In genomic region chr6:31293343-31293742, GRCh38 we compare ENCODE assay signal across 15 cellular contexts. TPM values are rescaled to one million over a fixed set of nuclear protein-coding genes. Genes with fewer than 3 reads are reported as not detected.
DNase-seq lines count a peak whose midpoint lies in the region; ATAC-seq and TF ChIP-seq lines count a peak whose summit lies in the region.
"Had no signal": no experiment of that assay in that cellular context is flagged by ENCODE, and none has a peak within 500 bp of the region (broad histone marks: within the 10 kb centered on the region; RNA-seq: fewer than 3 reads in every experiment).

No MANE protein-coding gene starts in this region.

- no peak overlapping the region for H3K14ac ChIP-seq in mesenchymal stem cell (ENCODE audit: low read length in 2 of 2)

- no peak overlapping the region for H2BK12ac ChIP-seq in mesenchymal stem cell (ENCODE audit: low read length in 2 of 2)

- H4K91ac ChIP-seq in mesenchymal stem cell (ENCODE audit: low read length) = no peak overlapping the region

- peak; percentile 70 for ATAC-seq in GM23338
- ATAC-seq in activated CD8-positive, alpha-beta memory T cell treated with anti-CD3 and anti-CD28 coated beads, Interleukin-2, amount 10 ng/mL, durations not matched to agents 7 days and 5 days = no peak
- ATAC-seq: CD8-positive, alpha-beta T cell; left cardiac atrium had no signal

- no peak for TF ChIP-seq POLR2A in vagina (IDR thresholded peaks at IDR 0.05)

- H3F3A ChIP-seq in GM23338 (replicated peaks; ENCODE audit: low read depth) = no peaks in the 10 kb centered on the region

- no peak overlapping the region for H3K4me3 ChIP-seq in GM23338
- H3K4me3 ChIP-seq in mesenchymal stem cell (ENCODE audit: insufficient read depth in 1 of 2, low read depth in 1 of 2, low read length in 2 of 2) = no peak overlapping the region
- no peak overlapping the region for H3K4me3 ChIP-seq in vagina
- H3K4me3 ChIP-seq: smooth muscle cell had no signal

- no peak overlapping the region for H3K27ac Mint-ChIP-seq in GM23338
- H3K27ac Mint-ChIP-seq in endothelial cell (ENCODE audit: unreplicated experiment) = no peak overlapping the region
- H3K27ac Mint-ChIP-seq in activated CD8-positive, alpha-beta memory T cell treated with anti-CD3 and anti-CD28 coated beads, Interleukin-2, amount 10 ng/mL, durations not matched to agents 7 days and 5 days = no peak overlapping the region
- H3K27ac Mint-ChIP-seq: activated naive CD4-positive, alpha-beta T cell treated with anti-CD3 and anti-CD28 coated beads, Interleukin-2, amount 10 ng/mL, durations not matched to agents 7 days and 5 days; CD8-positive, alpha-beta T cell had no signal

- CTCF ChIA-PET in activated CD8-positive, alpha-beta memory T cell treated with anti-CD3 and anti-CD28 coated beads, Interleukin-2, amount 10 ng/mL, durations not matched to agents 7 days and 5 days (lab: Charles Lee) = no interaction called here

- H3K36me3 ChIP-seq in GM23338 (ENCODE audit: insufficient read depth) (no peaks in the 10 kb centered on the region; the same call in 1 of the 2 replicates), mesenchymal stem cell (ENCODE audit: control insufficient read depth in 1 of 2, insufficient read depth in 2 of 2, low read depth in 1 of 2, low read length in 2 of 2) (no peaks in the 10 kb centered on the region), vagina (no peaks in the 10 kb centered on the region)

- H3K4me1 ChIP-seq in GM23338 (ENCODE audit: insufficient read depth) = no peaks in the 10 kb centered on the region
- no peaks in the 10 kb centered on the region for H3K4me1 ChIP-seq in mesenchymal stem cell (ENCODE audit: control insufficient read depth, insufficient read depth, low read depth, low read length)
- no peaks in the 10 kb centered on the region for H3K4me1 ChIP-seq in vagina

- H3K4me2 ChIP-seq in GM23338 (no peak overlapping the region), mesenchymal stem cell (ENCODE audit: low read length, poor library complexity, severe bottlenecking) (no peak overlapping the region)
- H3K4me2 ChIP-seq: smooth muscle cell had no signal

- no peak overlapping the region for H3K23ac ChIP-seq in mesenchymal stem cell (ENCODE audit: low read length in 2 of 2)

- no peak overlapping the region for H2BK120ac ChIP-seq in mesenchymal stem cell (ENCODE audit: low read depth, low read length)

- no peaks in the 10 kb centered on the region for H4K20me1 ChIP-seq in GM23338 (replicated peaks; ENCODE audit: insufficient read depth)

- no peak overlapping the region for H2AK5ac ChIP-seq in mesenchymal stem cell (ENCODE audit: low read length, severe bottlenecking)

- H3K27me3 Mint-ChIP-seq in GM23338 (ENCODE audit: insufficient read depth, low read depth, poor library complexity) (no peaks in the 10 kb centered on the region), endothelial cell (ENCODE audit: unreplicated experiment) (no peaks in the 10 kb centered on the region)
- peaks cover 52% of the 10 kb centered on the region for H3K27me3 Mint-ChIP-seq in activated CD8-positive, alpha-beta memory T cell treated with anti-CD3 and anti-CD28 coated beads, Interleukin-2, amount 10 ng/mL, durations not matched to agents 7 days and 5 days

- H3K9me3 Mint-ChIP-seq in GM23338 = no peaks in the 10 kb centered on the region; the same call in 1 of the 3 replicates
- no peaks in the 10 kb centered on the region for H3K9me3 Mint-ChIP-seq in endothelial cell (ENCODE audit: unreplicated experiment)
- no peaks in the 10 kb centered on the region for H3K9me3 Mint-ChIP-seq in activated CD8-positive, alpha-beta memory T cell treated with anti-CD3 and anti-CD28 coated beads, Interleukin-2, amount 10 ng/mL, durations not matched to agents 7 days and 5 days (ENCODE audit: low read depth)
- H3K9me3 Mint-ChIP-seq: activated naive CD4-positive, alpha-beta T cell treated with anti-CD3 and anti-CD28 coated beads, Interleukin-2, amount 10 ng/mL, durations not matched to agents 7 days and 5 days had no signal

- H2AFZ ChIP-seq in GM23338 (no peak overlapping the region), mesenchymal stem cell (ENCODE audit: low read depth, low read length) (no peak overlapping the region)

- no peak overlapping the region for H3K4ac ChIP-seq in mesenchymal stem cell (ENCODE audit: low read depth in 1 of 2, low read length in 2 of 2)

- H3K27me3 ChIP-seq in GM23338 (ENCODE audit: insufficient read depth) = no peaks in the 10 kb centered on the region; the same call in 1 of the 2 replicates
- H3K27me3 ChIP-seq in mesenchymal stem cell (ENCODE audit: control insufficient read depth in 1 of 2, insufficient read depth in 1 of 2, low read length in 2 of 2) = peaks cover 25 to 62% of the 10 kb centered on the region in 2 experiments
- H3K27me3 ChIP-seq in vagina = no peaks in the 10 kb centered on the region

- no peaks in the 10 kb centered on the region for H3K79me2 ChIP-seq in GM23338 (replicated peaks; ENCODE audit: insufficient read depth)

- 7% methylated on average over 3 of the region's 5 CpGs for WGBS in mesenchymal stem cell

- DNase-seq in GM23338 (ENCODE audit: low spot score) (peak; percentile 74), RKO (ENCODE audit: low spot score) (peak; percentile 63), endothelial cell (ENCODE audit: low spot score) (peak; percentile 22), mesenchymal stem cell (peak; percentile 47), vagina (ENCODE audit: extremely low spot score in 2 of 2) (no peak), CD1c-positive myeloid dendritic cell (ENCODE audit: extremely low spot score) (no peak)
- no peak for DNase-seq in activated effector memory CD4-positive, alpha-beta T cell treated with Interleukin-2 at 50 U/mL for 16 hours
- no peak for DNase-seq in activated CD8-positive, alpha-beta memory T cell treated with anti-CD3 and anti-CD28 coated beads, Interleukin-2, amount 10 ng/mL, durations not matched to agents 7 days and 5 days
- DNase-seq: activated naive CD4-positive, alpha-beta T cell treated with anti-CD3 and anti-CD28 coated beads, Interleukin-2, amount 10 ng/mL, durations not matched to agents 7 days and 5 days; CD8-positive, alpha-beta T cell; left cardiac atrium; NCI-H1105 treated with DMSO at 0.1 percent for 48 hours; NCI-H510A; RPMI8226 had no signal

- H3K18ac ChIP-seq in mesenchymal stem cell (ENCODE audit: low read depth in 1 of 2, low read length in 2 of 2) = no peak overlapping the region

- no peaks in the 10 kb centered on the region for H3K9me2 ChIP-seq in GM23338 (ENCODE audit: insufficient read depth)

- H3K79me1 ChIP-seq in mesenchymal stem cell (replicated peaks; ENCODE audit: low read length, poor library complexity, severe bottlenecking) = no peaks in the 10 kb centered on the region

- TF ChIP-seq CTCF in GM23338 (conservative IDR thresholded peaks at IDR 0.05; ENCODE audit: low read depth in 2 of 2) (no peak), endothelial cell (IDR thresholded peaks at IDR 0.05; ENCODE audit: unreplicated experiment) (no peak), vagina (IDR thresholded peaks at IDR 0.05) (no peak)

- H3K27ac ChIP-seq in GM23338 (ENCODE audit: low read depth) = no peak overlapping the region
- H3K27ac ChIP-seq in mesenchymal stem cell (ENCODE audit: low read length, poor library complexity, severe bottlenecking) = no peak overlapping the region
- no peak overlapping the region for H3K27ac ChIP-seq in vagina

- H3K9me3 ChIP-seq in mesenchymal stem cell (ENCODE audit: control insufficient read depth, low read length) (peaks cover 8% of the 10 kb centered on the region), vagina (no peaks in the 10 kb centered on the region)

- H4K8ac ChIP-seq in mesenchymal stem cell (ENCODE audit: low read length) = no peak overlapping the region

- intact Hi-C loops in vagina (cut with DNase I) = no loop called here

- H3K4me1 Mint-ChIP-seq in GM23338 (peaks cover 3% of the 10 kb centered on the region; the same call in 1 of the 3 replicates), endothelial cell (ENCODE audit: unreplicated experiment) (no peaks in the 10 kb centered on the region)
- peaks cover 8% of the 10 kb centered on the region for H3K4me1 Mint-ChIP-seq in activated CD8-positive, alpha-beta memory T cell treated with anti-CD3 and anti-CD28 coated beads, Interleukin-2, amount 10 ng/mL, durations not matched to agents 7 days and 5 days

- H3K9ac ChIP-seq in mesenchymal stem cell (ENCODE audit: low read length) = no peak overlapping the region

- H3K36me3 Mint-ChIP-seq in GM23338 (ENCODE audit: low read depth) (no peaks in the 10 kb centered on the region), endothelial cell (ENCODE audit: low read depth, unreplicated experiment) (no peaks in the 10 kb centered on the region)
- H3K36me3 Mint-ChIP-seq in activated CD8-positive, alpha-beta memory T cell treated with anti-CD3 and anti-CD28 coated beads, Interleukin-2, amount 10 ng/mL, durations not matched to agents 7 days and 5 days = no peaks in the 10 kb centered on the region
- H3K36me3 Mint-ChIP-seq: activated naive CD4-positive, alpha-beta T cell treated with anti-CD3 and anti-CD28 coated beads, Interleukin-2, amount 10 ng/mL, durations not matched to agents 7 days and 5 days; CD8-positive, alpha-beta T cell had no signal

- no peak overlapping the region for H2BK15ac ChIP-seq in mesenchymal stem cell (ENCODE audit: low read depth, poor library complexity, severe bottlenecking)

- no peak overlapping the region for H2BK5ac ChIP-seq in mesenchymal stem cell (ENCODE audit: low read depth, low read length, poor library complexity, severe bottlenecking)

- H3K4me3 Mint-ChIP-seq in GM23338 (no peak overlapping the region), endothelial cell (ENCODE audit: unreplicated experiment) (no peak overlapping the region)
- H3K4me3 Mint-ChIP-seq in activated CD8-positive, alpha-beta memory T cell treated with anti-CD3 and anti-CD28 coated beads, Interleukin-2, amount 10 ng/mL, durations not matched to agents 7 days and 5 days = no peak overlapping the region
- H3K4me3 Mint-ChIP-seq: activated naive CD4-positive, alpha-beta T cell treated with anti-CD3 and anti-CD28 coated beads, Interleukin-2, amount 10 ng/mL, durations not matched to agents 7 days and 5 days; CD8-positive, alpha-beta T cell had no signal

RNA-seq across cellular contexts. Expression of gene HLA-C, which starts 21.5 kb away (rescaled TPM):
- total RNA-seq in GM23338 (2014; rRNA removed; shearing (Covaris generic)) = 94.6 and 116 TPM in 2 replicates
- 73.1 and 76.9 TPM in 2 replicates for polyA plus RNA-seq in GM23338 (2016; fragmentation: Nextera tagmentation; extraction: Ambion mirVana)
- total RNA-seq in endothelial cell (ENCODE audit: unreplicated experiment) (177 TPM), vagina (639 TPM)
- 860 TPM for polyA plus RNA-seq in mesenchymal stem cell (2013, experiment 1 of 2)
- 956 TPM for polyA plus RNA-seq in mesenchymal stem cell (2013, experiment 2 of 2)
- total RNA-seq in activated CD8-positive, alpha-beta memory T cell treated with anti-CD3 and anti-CD28 coated beads, Interleukin-2, amount 10 ng/mL, durations not matched to agents 7 days and 5 days = 1,000 to 10,000 TPM; 1,097 to 1,393 TPM

Comparison
In these comparisons a context has a peak if more than half of its experiments do, and no peak if none do; other contexts are left out.
1. DNase-seq: peak in GM23338 (single experiment), RKO (single experiment), endothelial cell (single experiment) and mesenchymal stem cell (single experiment); none in vagina (0 of 2), CD1c-positive myeloid dendritic cell (single experiment), activated effector memory CD4-positive, alpha-beta T cell treated with Interleukin-2 at 50 U/mL for 16 hours (single experiment) and activated CD8-positive, alpha-beta memory T cell treated with anti-CD3 and anti-CD28 coated beads, Interleukin-2, amount 10 ng/mL, durations not matched to agents 7 days and 5 days (single experiment).